Comparison of ENCODE assay signal across 15 cellular contexts in the genomic region with DNA sequence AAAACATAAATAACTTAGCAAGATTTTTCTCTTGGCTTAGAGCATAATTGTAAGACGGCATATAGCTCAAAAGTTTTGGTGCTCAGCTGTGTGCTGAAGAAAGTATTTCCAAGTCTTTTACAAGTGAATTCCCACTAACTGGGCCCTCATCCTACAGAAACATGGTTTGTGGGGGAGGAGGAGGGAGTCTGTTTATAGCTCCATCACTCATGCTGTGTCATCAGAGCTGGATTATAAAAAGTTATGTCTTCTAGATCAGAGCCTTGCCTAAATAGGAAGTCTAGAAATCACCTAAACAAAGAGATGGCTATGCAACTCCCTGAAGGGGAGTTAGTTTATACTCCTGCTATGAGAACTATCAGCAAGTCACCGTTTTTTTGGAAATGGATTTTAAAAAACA.
DNase-seq lines count a peak whose midpoint lies in the region; ATAC-seq and TF ChIP-seq lines count a peak whose summit lies in the region.
"Had no signal": no experiment of that assay in that cellular context is flagged by ENCODE, and none has a peak within 500 bp of the region (broad histone marks: within the 10 kb centered on the region; RNA-seq: fewer than 3 reads in every experiment).

No MANE protein-coding gene starts in this region.

- 65 to 70% methylated on average over 2 of the region's 2 CpGs for whole genome bisulfite sequencing in upper lobe of left lung, 2 donors

- H3K4me3 ChIP-seq in MG63, result no peak overlapping the region
- H3K4me3 ChIP-seq in epithelial cell of esophagus (ENCODE audit: low read length), result no peak overlapping the region
- no peak overlapping the region for H3K4me3 ChIP-seq in upper lobe of left lung
- H3K4me3 ChIP-seq: K562 had no signal

- no peak for TF ChIP-seq EP300 in upper lobe of left lung (IDR thresholded peaks at IDR 0.05)

- no peak for TF ChIP-seq POLR2A in upper lobe of left lung (IDR thresholded peaks at IDR 0.05)

- H3K4me1 ChIP-seq in upper lobe of left lung, result peaks cover 0 to 5% (median 0%) of the 10 kb centered on the region in 4 donors

- peaks cover 17 to 30% of the 10 kb centered on the region in 2 donors for H3K27me3 Mint-ChIP-seq in stimulated activated naive B cell treated with anti-CD40 and anti-IgM and Interleukin-4, amounts not matched to agents 10 μg/mL and 1 μg/mL and 100 μg/mL, for 72 hours

- TF ChIP-seq CTCF in epithelial cell of esophagus (IDR thresholded peaks at IDR 0.05; ENCODE audit: insufficient read depth, low read depth, low read length, missing control alignments) (no peak), upper lobe of left lung (IDR thresholded peaks at IDR 0.05) (no peak)

- no peaks in the 10 kb centered on the region for H3K4me1 Mint-ChIP-seq in stimulated activated naive B cell treated with anti-CD40 and anti-IgM and Interleukin-4, amounts not matched to agents 10 μg/mL and 1 μg/mL and 100 μg/mL, for 72 hours
- H3K4me1 Mint-ChIP-seq: stimulated activated memory B cell treated with anti-CD40 and anti-IgM and Interleukin-4, amounts not matched to agents 10 μg/mL and 1 μg/mL and 100 μg/mL, for 72 hours had no signal

- H3K36me3 ChIP-seq in MG63, result no peaks in the 10 kb centered on the region
- H3K36me3 ChIP-seq in upper lobe of left lung, result no peaks in the 10 kb centered on the region

- peaks cover 0 to 2% of the 10 kb centered on the region in 2 donors for H3K9me3 Mint-ChIP-seq in stimulated activated naive B cell treated with anti-CD40 and anti-IgM and Interleukin-4, amounts not matched to agents 10 μg/mL and 1 μg/mL and 100 μg/mL, for 72 hours
- H3K9me3 Mint-ChIP-seq: memory B cell; stimulated activated memory B cell treated with anti-CD40 and anti-IgM and Interleukin-4, amounts not matched to agents 10 μg/mL and 1 μg/mL and 100 μg/mL, for 72 hours had no signal

- H3K36me3 Mint-ChIP-seq in stimulated activated naive B cell treated with anti-CD40 and anti-IgM and Interleukin-4, amounts not matched to agents 10 μg/mL and 1 μg/mL and 100 μg/mL, for 72 hours, result no peaks in the 10 kb centered on the region
- H3K36me3 Mint-ChIP-seq: memory B cell; stimulated activated memory B cell treated with anti-CD40 and anti-IgM and Interleukin-4, amounts not matched to agents 10 μg/mL and 1 μg/mL and 100 μg/mL, for 72 hours had no signal

- H3K9me3 ChIP-seq in MG63, result peaks cover 6% of the 10 kb centered on the region; the same call in 1 of the 2 replicates
- H3K9me3 ChIP-seq in upper lobe of left lung, result no peaks in the 10 kb centered on the region

- no peak overlapping the region for H3K27ac ChIP-seq in upper lobe of left lung
- H3K27ac ChIP-seq: C4-2B had no signal

- DNase-seq in AG08396 (ENCODE audit: low spot score) (peak; percentile 26), MG63 (peak; percentile 68), epithelial cell of esophagus (ENCODE audit: low read depth) (peak; percentile 44), non-pigmented ciliary epithelial cell (ENCODE audit: low read depth) (peak; percentile 50), upper lobe of left lung (no peak), NCI-H748 treated with DMSO at 0.1 percent for 48 hours (lab: John Stamatoyannopoulos, UW) (no peak)
- no peak for DNase-seq in stimulated activated naive B cell treated with anti-CD40 and anti-IgM and Interleukin-4, amounts not matched to agents 10 μg/mL and 1 μg/mL and 100 μg/mL, for 72 hours
- DNase-seq: activated CD4-positive, alpha-beta T cell treated with anti-CD3 and anti-CD28 coated beads, Interleukin-2, amount 50 U/mL, for 4 hours; activated naive CD4-positive, alpha-beta T cell treated with anti-CD3 and anti-CD28 coated beads, Interleukin-2, amount 50 U/mL, for 16 hours; NCI-H446 treated with DMSO at 0.1 percent for 48 hours had no signal

- H3K27me3 ChIP-seq in MG63, result no peaks in the 10 kb centered on the region
- no peaks in the 10 kb centered on the region for H3K27me3 ChIP-seq in upper lobe of left lung

- no peak overlapping the region for H3K4me3 Mint-ChIP-seq in stimulated activated naive B cell treated with anti-CD40 and anti-IgM and Interleukin-4, amounts not matched to agents 10 μg/mL and 1 μg/mL and 100 μg/mL, for 72 hours
- H3K4me3 Mint-ChIP-seq: memory B cell; stimulated activated memory B cell treated with anti-CD40 and anti-IgM and Interleukin-4, amounts not matched to agents 10 μg/mL and 1 μg/mL and 100 μg/mL, for 72 hours had no signal

- no peak overlapping the region for H3K27ac Mint-ChIP-seq in stimulated activated naive B cell treated with anti-CD40 and anti-IgM and Interleukin-4, amounts not matched to agents 10 μg/mL and 1 μg/mL and 100 μg/mL, for 72 hours
- H3K27ac Mint-ChIP-seq: memory B cell; stimulated activated memory B cell treated with anti-CD40 and anti-IgM and Interleukin-4, amounts not matched to agents 10 μg/mL and 1 μg/mL and 100 μg/mL, for 72 hours had no signal

- no peak for ATAC-seq in stimulated activated naive B cell treated with anti-CD40 and anti-IgM and Interleukin-4, amounts not matched to agents 10 μg/mL and 1 μg/mL and 100 μg/mL, for 72 hours (replicated peaks)
- no peak for ATAC-seq in upper lobe of left lung (ENCODE audit: low FRiP score in 2 of 2)
- no peak for ATAC-seq in HG02759 (IDR thresholded peaks at IDR 0.05; ENCODE audit: unreplicated experiment)
- ATAC-seq: K562; stimulated activated memory B cell treated with anti-CD40 and anti-IgM and Interleukin-4, amounts not matched to agents 10 μg/mL and 1 μg/mL and 100 μg/mL, for 72 hours had no signal

Comparison
In these comparisons a context has a peak if more than half of its experiments do, and no peak if none do; other contexts are left out.
1. DNase-seq: peak in AG08396 (single experiment), MG63 (single experiment), epithelial cell of esophagus (single experiment) and non-pigmented ciliary epithelial cell (single experiment); none in stimulated activated naive B cell treated with anti-CD40 and anti-IgM and Interleukin-4, amounts not matched to agents 10 μg/mL and 1 μg/mL and 100 μg/mL, for 72 hours (single experiment), upper lobe of left lung (0 of 2) and NCI-H748 treated with DMSO at 0.1 percent for 48 hours (single experiment).